Comparison of ENCODE assay signal across 23 cellular contexts in the genomic region with DNA sequence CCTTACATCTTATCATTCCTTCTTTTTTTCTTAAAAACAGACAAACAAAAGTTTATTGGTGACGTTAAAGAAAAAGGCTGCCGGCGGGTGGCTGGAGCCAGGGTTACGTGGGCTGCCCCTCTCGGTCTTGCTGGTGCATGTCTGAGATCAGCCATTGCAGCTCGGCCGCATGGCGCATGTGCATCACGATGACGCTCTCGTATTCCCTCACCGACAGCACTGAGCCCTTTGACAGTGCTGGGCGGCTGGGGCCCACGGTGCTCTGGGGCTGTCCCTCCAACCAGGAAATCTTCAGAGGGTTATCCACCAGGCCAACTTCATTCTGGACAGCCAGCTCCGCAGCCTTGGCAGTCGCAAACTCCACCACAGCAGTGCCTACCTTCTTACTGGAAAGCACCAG.
"Had no signal": no experiment of that assay in that cellular context is flagged by ENCODE, and none has a peak within 500 bp of the region (broad histone marks: within the 10 kb centered on the region; RNA-seq: fewer than 3 reads in every experiment).

No MANE protein-coding gene starts in this region.

- H3K4me1 ChIP-seq: parathyroid adenoma, right atrium auricular region, tibial artery, upper lobe of right lung, uterus had no signal

- H3K4me2 ChIP-seq: smooth muscle cell had no signal

- FAIRE-seq: frontal cortex had no signal

- DNase-seq: dorsolateral prefrontal cortex; effector CD4-positive, alpha-beta T cell; hypothalamus; immature natural killer cell; islet precursor cell; left ventricle myocardium superior; mucosa of descending colon; naive B cell; stimulated activated CD4-positive, alpha-beta T cell treated with anti-CD3 and anti-CD28 coated beads, Interleukin-12 subunit alpha, Interleukin-12 subunit beta, amount 100 ng/mL, for 4 hours; stimulated activated CD4-positive, alpha-beta T cell treated with anti-CD3 and anti-CD28 coated beads, Interleukin-1b, Interleukin-23, amount 100 ng/mL, for 48 hours; stimulated activated CD4-positive, alpha-beta T cell treated with anti-CD3 and anti-CD28 coated beads, Interleukin-4, amount 100 ng/mL, for 1 hour; stimulated activated CD8-positive, alpha-beta memory T cell treated with anti-CD3 and anti-CD28 coated beads, Interleukin-4, amount 100 ng/mL, for 48 hours; stimulated activated naive CD8-positive, alpha-beta T cell treated with anti-CD3 and anti-CD28 coated beads, Interleukin-15, amount 100 ng/mL, for 72 hours; upper lobe of right lung; uterus had no signal

- H2AFZ ChIP-seq: parathyroid adenoma had no signal

- H3K9me3 ChIP-seq: right atrium auricular region, tibial artery, upper lobe of right lung, uterus had no signal

- H3K27me3 ChIP-seq: dorsolateral prefrontal cortex, right atrium auricular region, tibial artery, upper lobe of right lung, uterus had no signal

- H3K27ac ChIP-seq: dorsolateral prefrontal cortex, parathyroid adenoma, right atrium auricular region, tibial artery, upper lobe of right lung, uterus had no signal

- ATAC-seq: left ventricle myocardium superior; mucosa of descending colon; natural killer cell treated with Interleukin-12 subunit alpha and Interleukin-12 subunit beta and Interleukin-15 and Interleukin-18, amount 100 ng/mL, for 72 hours; sciatic nerve; stimulated activated naive CD8-positive, alpha-beta T cell treated with anti-CD3 and anti-CD28 coated beads, Interleukin-15, amount 100 ng/mL, for 72 hours; upper lobe of right lung had no signal

- H3K36me3 ChIP-seq: right atrium auricular region, tibial artery, upper lobe of right lung, uterus had no signal

- H3K9ac ChIP-seq: parathyroid adenoma had no signal

- H3K79me2 ChIP-seq: parathyroid adenoma had no signal

- H3K4me3 ChIP-seq: dorsolateral prefrontal cortex, lung, mucosa of descending colon, right atrium auricular region, smooth muscle cell, tibial artery, upper lobe of right lung, uterus had no signal
